Comparison of ENCODE assay signal across 1 cellular context in genomic region chr3:184156522-184156955, GRCh38.
TF ChIP-seq lines count a peak whose summit lies in the region.

No MANE protein-coding gene starts in this region.

TF ChIP-seq in HepG2, 621 proteins besides CTCF, POLR2A, EP300 and RAD21 (continues in another document):
- TF ChIP-seq POLR2AphosphoS2 (IDR thresholded peaks at IDR 0.05; ENCODE audit: low read depth, low read length) (no peak), LCORL (IDR thresholded peaks at IDR 0.05) (no peak), LCORL (CRISPR knock-in tag; IDR thresholded peaks at IDR 0.05) (peak; percentile 37; the same call in 1 of the 2 replicates), ZFX (CRISPR knock-in tag; IDR thresholded peaks at IDR 0.05; ENCODE audit: low read depth) (peak; percentile 90), ETV5 (CRISPR knock-in tag; IDR thresholded peaks at IDR 0.05; ENCODE audit: borderline replicate concordance) (peak; percentile 55; the same call in 1 of the 2 replicates), NFKBIZ (CRISPR knock-in tag; IDR thresholded peaks at IDR 0.05) (no peak), ZNF263 (CRISPR knock-in tag; IDR thresholded peaks at IDR 0.05) (peak; percentile 8; the same call in 1 of the 2 replicates), MBNL3 (CRISPR knock-in tag; conservative IDR thresholded peaks at IDR 0.05) (no peak), ARID2 (CRISPR knock-in tag; IDR thresholded peaks at IDR 0.05; ENCODE audit: borderline replicate concordance) (peak; percentile 68; the same call in 1 of the 2 replicates), ZNF878 (CRISPR knock-in tag; IDR thresholded peaks at IDR 0.05) (no peak), FLYWCH1 (CRISPR knock-in tag; IDR thresholded peaks at IDR 0.05) (no peak), MBD4 (IDR thresholded peaks at IDR 0.05; ENCODE audit: borderline replicate concordance, low read length) (no peak), NCOA1 (CRISPR knock-in tag; IDR thresholded peaks at IDR 0.05) (0 out of 2 replicates have a peak, but pooled peaks have one; percentile 11), ZNF740 (CRISPR knock-in tag; IDR thresholded peaks at IDR 0.05) (peak; percentile 71; the same call in 1 of the 2 replicates), PITX1 (CRISPR knock-in tag; IDR thresholded peaks at IDR 0.05) (peak; percentile 33; the same call in 1 of the 2 replicates), ZNF605 (CRISPR knock-in tag; IDR thresholded peaks at IDR 0.05) (peak; percentile 58; the same call in 1 of the 2 replicates), ZNF350 (CRISPR knock-in tag; IDR thresholded peaks at IDR 0.05; ENCODE audit: borderline replicate concordance, low read depth) (peak; percentile 44; the same call in 1 of the 2 replicates), ZBTB7B (CRISPR knock-in tag; IDR thresholded peaks at IDR 0.05) (peak; percentile 16; the same call in 1 of the 2 replicates), AFF4 (CRISPR knock-in tag; IDR thresholded peaks at IDR 0.05) (peak; percentile 8; the same call in 1 of the 2 replicates), ATF7-NPFF (CRISPR knock-in tag; IDR thresholded peaks at IDR 0.05; ENCODE audit: low read depth) (peak; percentile 4; the same call in 1 of the 2 replicates), SOX6 (IDR thresholded peaks at IDR 0.05) (no peak), SOX6 (CRISPR knock-in tag; IDR thresholded peaks at IDR 0.05) (0 out of 2 replicates have a peak, but pooled peaks have one; percentile 32), ZNF556 (CRISPR knock-in tag; IDR thresholded peaks at IDR 0.05; ENCODE audit: borderline replicate concordance) (peak; percentile 20; the same call in 1 of the 2 replicates), SNAPC2 (CRISPR knock-in tag; IDR thresholded peaks at IDR 0.05) (0 out of 2 replicates have a peak, but pooled peaks have one; percentile 66), ZNF687 (CRISPR knock-in tag; IDR thresholded peaks at IDR 0.05) (peak; percentile 76), ZNF564 (CRISPR knock-in tag; IDR thresholded peaks at IDR 0.05) (0 out of 2 replicates have a peak, but pooled peaks have one; percentile 21), ZNF468 (CRISPR knock-in tag; IDR thresholded peaks at IDR 0.05) (no peak), ARID5B (CRISPR knock-in tag; IDR thresholded peaks at IDR 0.05) (0 out of 2 replicates have a peak, but pooled peaks have one; percentile 11), ZNF780A (CRISPR knock-in tag; IDR thresholded peaks at IDR 0.05) (no peak), PHF20 (CRISPR knock-in tag; IDR thresholded peaks at IDR 0.05) (0 out of 2 replicates have a peak, but pooled peaks have one; percentile 25), DNMT3B (CRISPR knock-in tag; conservative IDR thresholded peaks at IDR 0.05) (peak; percentile 58; the same call in 1 of the 2 replicates), ASH2L (IDR thresholded peaks at IDR 0.05; ENCODE audit: insufficient read length, low read depth, low read length) (no peak), ZFY (CRISPR knock-in tag; IDR thresholded peaks at IDR 0.05) (peak; percentile 77), BRF2 (CRISPR knock-in tag; IDR thresholded peaks at IDR 0.05) (no peak), HES4 (CRISPR knock-in tag; IDR thresholded peaks at IDR 0.05; ENCODE audit: borderline replicate concordance) (no peak), ISL2 (CRISPR knock-in tag; IDR thresholded peaks at IDR 0.05) (0 out of 2 replicates have a peak, but pooled peaks have one; percentile 30)
- TF ChIP-seq, protein P1, sequence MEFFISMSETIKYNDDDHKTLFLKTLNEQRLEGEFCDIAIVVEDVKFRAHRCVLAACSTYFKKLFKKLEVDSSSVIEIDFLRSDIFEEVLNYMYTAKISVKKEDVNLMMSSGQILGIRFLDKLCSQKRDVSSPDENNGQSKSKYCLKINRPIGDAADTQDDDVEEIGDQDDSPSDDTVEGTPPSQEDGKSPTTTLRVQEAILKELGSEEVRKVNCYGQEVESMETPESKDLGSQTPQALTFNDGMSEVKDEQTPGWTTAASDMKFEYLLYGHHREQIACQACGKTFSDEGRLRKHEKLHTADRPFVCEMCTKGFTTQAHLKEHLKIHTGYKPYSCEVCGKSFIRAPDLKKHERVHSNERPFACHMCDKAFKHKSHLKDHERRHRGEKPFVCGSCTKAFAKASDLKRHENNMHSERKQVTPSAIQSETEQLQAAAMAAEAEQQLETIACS (CRISPR knock-in tag; IDR thresholded peaks at IDR 0.05) = peak; percentile 9; the same call in 1 of the 2 replicates
- TF ChIP-seq, protein P2, sequence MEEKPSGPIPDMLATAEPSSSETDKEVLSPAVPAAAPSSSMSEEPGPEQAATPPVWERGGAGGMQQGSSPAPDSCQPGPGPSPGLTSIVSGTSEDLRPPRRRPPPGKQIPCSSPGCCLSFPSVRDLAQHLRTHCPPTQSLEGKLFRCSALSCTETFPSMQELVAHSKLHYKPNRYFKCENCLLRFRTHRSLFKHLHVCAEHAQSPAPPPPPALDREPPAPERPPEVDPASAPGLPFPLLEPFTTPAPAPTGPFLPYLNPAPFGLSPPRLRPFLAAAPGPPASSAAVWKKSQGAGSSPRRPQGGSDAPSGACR (CRISPR knock-in tag; IDR thresholded peaks at IDR 0.05) = peak; percentile 34; the same call in 1 of the 2 replicates
- TF ChIP-seq, protein P3, sequence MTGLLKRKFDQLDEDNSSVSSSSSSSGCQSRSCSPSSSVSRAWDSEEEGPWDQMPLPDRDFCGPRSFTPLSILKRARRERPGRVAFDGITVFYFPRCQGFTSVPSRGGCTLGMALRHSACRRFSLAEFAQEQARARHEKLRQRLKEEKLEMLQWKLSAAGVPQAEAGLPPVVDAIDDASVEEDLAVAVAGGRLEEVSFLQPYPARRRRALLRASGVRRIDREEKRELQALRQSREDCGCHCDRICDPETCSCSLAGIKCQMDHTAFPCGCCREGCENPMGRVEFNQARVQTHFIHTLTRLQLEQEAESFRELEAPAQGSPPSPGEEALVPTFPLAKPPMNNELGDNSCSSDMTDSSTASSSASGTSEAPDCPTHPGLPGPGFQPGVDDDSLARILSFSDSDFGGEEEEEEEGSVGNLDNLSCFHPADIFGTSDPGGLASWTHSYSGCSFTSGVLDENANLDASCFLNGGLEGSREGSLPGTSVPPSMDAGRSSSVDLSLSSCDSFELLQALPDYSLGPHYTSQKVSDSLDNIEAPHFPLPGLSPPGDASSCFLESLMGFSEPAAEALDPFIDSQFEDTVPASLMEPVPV (CRISPR knock-in tag; IDR thresholded peaks at IDR 0.05) = peak; percentile 76; the same call in 1 of the 2 replicates
- TF ChIP-seq, protein P4, sequence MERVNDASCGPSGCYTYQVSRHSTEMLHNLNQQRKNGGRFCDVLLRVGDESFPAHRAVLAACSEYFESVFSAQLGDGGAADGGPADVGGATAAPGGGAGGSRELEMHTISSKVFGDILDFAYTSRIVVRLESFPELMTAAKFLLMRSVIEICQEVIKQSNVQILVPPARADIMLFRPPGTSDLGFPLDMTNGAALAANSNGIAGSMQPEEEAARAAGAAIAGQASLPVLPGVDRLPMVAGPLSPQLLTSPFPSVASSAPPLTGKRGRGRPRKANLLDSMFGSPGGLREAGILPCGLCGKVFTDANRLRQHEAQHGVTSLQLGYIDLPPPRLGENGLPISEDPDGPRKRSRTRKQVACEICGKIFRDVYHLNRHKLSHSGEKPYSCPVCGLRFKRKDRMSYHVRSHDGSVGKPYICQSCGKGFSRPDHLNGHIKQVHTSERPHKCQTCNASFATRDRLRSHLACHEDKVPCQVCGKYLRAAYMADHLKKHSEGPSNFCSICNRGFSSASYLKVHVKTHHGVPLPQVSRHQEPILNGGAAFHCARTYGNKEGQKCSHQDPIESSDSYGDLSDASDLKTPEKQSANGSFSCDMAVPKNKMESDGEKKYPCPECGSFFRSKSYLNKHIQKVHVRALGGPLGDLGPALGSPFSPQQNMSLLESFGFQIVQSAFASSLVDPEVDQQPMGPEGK (CRISPR knock-in tag; IDR thresholded peaks at IDR 0.05) = peak; percentile 90
